In genomic region chr14:64520699-64521098, GRCh38 we compare ENCODE assay signal across 16 cellular contexts. TPM values are rescaled to one million over a fixed set of nuclear protein-coding genes. Genes with fewer than 3 reads are reported as not detected.
"Had no signal": no experiment of that assay in that cellular context is flagged by ENCODE, and none has a peak within 500 bp of the region (broad histone marks: within the 10 kb centered on the region; RNA-seq: fewer than 3 reads in every experiment).

No MANE protein-coding gene starts in this region.

- H3K27me3 ChIP-seq: testis had no signal

- H3K4me3 ChIP-seq: psoas muscle, testis had no signal

- H3K9me3 ChIP-seq: psoas muscle, testis had no signal

- H3K4me1 ChIP-seq: testis had no signal

- H3K27ac ChIP-seq: psoas muscle, testis had no signal

- DNase-seq: activated CD4-positive, alpha-beta T cell treated with anti-CD3 and anti-CD28 coated beads, Interleukin-2, amount 50 U/mL, for 1 hour; activated naive CD4-positive, alpha-beta T cell treated with anti-CD3 and anti-CD28 coated beads, Interleukin-2, amount 10 ng/mL, durations not matched to agents 7 days and 5 days; activated T-cell treated with anti-CD3 and anti-CD28 coated beads for 4 hours; dermis blood vessel endothelial cell; endodermal cell; foreskin melanocyte; head of caudate nucleus; left colon; nucleus accumbens; psoas muscle; stimulated activated CD4-positive, alpha-beta T cell treated with anti-CD3 and anti-CD28 coated beads, Interleukin-4, amount 100 ng/mL, for 24 hours; stimulated activated naive CD8-positive, alpha-beta T cell treated with anti-CD3 and anti-CD28 coated beads, Interleukin-15, amount 100 ng/mL, for 72 hours; testis had no signal

- ATAC-seq: activated T-helper 17 cell treated with anti-CD3 and anti-CD28 coated beads, Interleukin-2, amount 50 U/mL, for 72 hours; left colon; natural killer cell treated with Interleukin-12 subunit alpha and Interleukin-12 subunit beta and Interleukin-15 and Interleukin-18, amount 100 ng/mL, for 72 hours; psoas muscle; stimulated activated naive CD8-positive, alpha-beta T cell treated with anti-CD3 and anti-CD28 coated beads, Interleukin-15, amount 100 ng/mL, for 72 hours; WTC11 had no signal

RNA-seq across cellular contexts. Expression of gene PPP1R36, which starts 29.1 kb away (rescaled TPM):
- total RNA-seq: activated T-helper 17 cell treated with anti-CD3 and anti-CD28 coated beads, Interleukin-2, amount 50 U/mL, for 72 hours had no signal
